ENCODE assay signal across 8 cellular contexts in the genomic region with DNA sequence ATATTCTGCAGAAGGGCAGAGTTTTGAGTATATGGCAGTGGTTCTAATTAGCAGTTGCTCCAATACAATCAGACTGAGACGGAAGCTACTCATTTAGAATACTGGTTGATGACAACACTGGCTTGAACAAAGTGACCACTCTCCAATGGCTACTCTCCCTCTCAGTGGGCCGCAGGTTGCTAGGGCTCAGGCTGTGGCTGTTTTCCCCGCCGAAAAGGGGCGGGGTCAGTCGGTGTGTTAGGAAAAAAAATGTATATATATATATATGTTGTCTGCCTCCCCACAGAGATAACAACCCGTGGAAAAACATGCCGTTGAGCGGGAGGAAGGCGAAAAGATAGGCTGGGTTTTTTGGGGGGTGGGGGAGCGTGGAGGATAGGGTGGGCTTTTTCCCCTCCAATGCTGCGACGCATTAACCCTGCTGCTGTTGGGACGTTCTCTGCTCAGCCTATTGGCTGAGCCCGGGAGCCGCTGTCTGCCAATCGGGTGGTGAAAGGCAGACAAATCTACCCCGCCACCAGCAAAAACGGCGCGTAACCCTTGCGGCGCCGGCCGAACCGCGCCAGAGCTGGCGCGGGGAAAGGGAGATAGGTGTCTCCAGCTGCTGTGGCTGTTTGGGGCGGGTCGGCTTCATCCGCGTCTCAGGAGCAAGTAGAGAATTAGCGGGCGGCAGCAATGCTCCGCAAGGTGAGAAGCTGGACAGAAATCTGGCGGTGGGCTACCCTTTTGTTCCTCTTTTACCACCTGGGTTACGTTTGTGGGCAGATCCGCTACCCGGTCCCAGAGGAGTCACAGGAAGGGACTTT. TPM values are rescaled to one million over a fixed set of nuclear protein-coding genes. Genes with fewer than 3 reads are reported as not detected.
DNase-seq lines count a peak whose midpoint lies in the region; ATAC-seq, FAIRE-seq and TF ChIP-seq lines count a peak whose summit lies in the region.

PCDHGC4 (plus strand) TSS at position 532 of the 806 bp plus-strand sequence; CDS start at position 676, 144 bp downstream.

- H4K8ac ChIP-seq in H9 (replicated peaks; ENCODE audit: insufficient read length, low read depth, low read length) (no peak within 1 kb of the TSS), trophoblast cell (ENCODE audit: low read depth, low read length) (no peak within 1 kb of the TSS)

- H3K79me1 ChIP-seq in H9 (ENCODE audit: insufficient read depth, low read depth, low read length, poor library complexity, severe bottlenecking) (no peaks in the 10 kb centered on the region), trophoblast cell (ENCODE audit: low read length) (no peaks in the 10 kb centered on the region)

- H3K27me3 Mint-ChIP-seq in H9 (ENCODE audit: low read depth) = peaks cover 23% of the 10 kb centered on the region

- H3K23ac ChIP-seq in H9 (ENCODE audit: insufficient read length, low read depth, low read length) = no peak within 1 kb of the TSS
- H3K23ac ChIP-seq in trophoblast cell (ENCODE audit: low read length) = no peak within 1 kb of the TSS

- H3K36me3 Mint-ChIP-seq in H9 (ENCODE audit: insufficient read depth in 1 of 3, low read depth in 3 of 3) = peaks cover 5 to 11% (median 10%) of the 10 kb centered on the region in 3 experiments; a peak in 4 of 7 replicates

- H2AFZ ChIP-seq in H9 (ENCODE audit: low read length) (no peak within 1 kb of the TSS), OCI-LY3 (ENCODE audit: low read depth, low read length) (no peak within 1 kb of the TSS), trophoblast cell (ENCODE audit: insufficient read depth, low read length, poor library complexity) (no peak within 1 kb of the TSS)

- no peak within 1 kb of the TSS for H4K5ac ChIP-seq in H9 (ENCODE audit: insufficient read length, low read depth, low read length)

- H3K23me2 ChIP-seq in H9 (ENCODE audit: insufficient read length, low read depth, low read length, poor library complexity, severe bottlenecking) = peaks cover 8% of the 10 kb centered on the region

- H3K4ac ChIP-seq in H9 (ENCODE audit: low read depth, low read length) (no peak within 1 kb of the TSS), trophoblast cell (ENCODE audit: low read depth, low read length) (no peak within 1 kb of the TSS)

- H2BK5ac ChIP-seq in H9 (ENCODE audit: insufficient read length, low read length) (no peak within 1 kb of the TSS), trophoblast cell (ENCODE audit: low read depth, low read length, poor library complexity) (no peak within 1 kb of the TSS)

- H3T11ph ChIP-seq in H9 (ENCODE audit: low read length) = no peak within 1 kb of the TSS

- no peak within 1 kb of the TSS for H3K56ac ChIP-seq in H9 (ENCODE audit: insufficient read length, low read depth, low read length)

- H4K91ac ChIP-seq in H9 (ENCODE audit: insufficient read length, low read depth, low read length) (no peak within 1 kb of the TSS), trophoblast cell (ENCODE audit: low read depth, low read length) (no peak within 1 kb of the TSS)

- peak within 1 kb of the TSS; percentile 17 for H3K9ac ChIP-seq in H9 (ENCODE audit: extremely low read depth, insufficient read length, low read length)
- H3K9ac ChIP-seq in OCI-LY3 (ENCODE audit: low read length) = no peak within 1 kb of the TSS
- no peak within 1 kb of the TSS for H3K9ac ChIP-seq in trophoblast cell (ENCODE audit: low read length)

- ATAC-seq in gastroesophageal sphincter = peak; percentile 42
- ATAC-seq in GM21447 (IDR thresholded peaks at IDR 0.05; ENCODE audit: unreplicated experiment) = no peak

- H3K36me3 ChIP-seq in OCI-LY3 (replicated peaks; ENCODE audit: low read depth, low read length) = no peaks in the 10 kb centered on the region
- H3K36me3 ChIP-seq in gastroesophageal sphincter = peaks cover 0 to 18% of the 10 kb centered on the region in 2 donors
- peaks cover 25 to 32% of the 10 kb centered on the region in 2 experiments for H3K36me3 ChIP-seq in trophoblast cell (ENCODE audit: control insufficient read depth in 1 of 2, insufficient read depth in 2 of 2, low read length in 2 of 2)
- no peaks in the 10 kb centered on the region for H3K36me3 ChIP-seq in small intestine (ENCODE audit: control insufficient read depth in 2 of 2, insufficient read depth in 2 of 2, low read length in 2 of 2)

- H3K4me3 Mint-ChIP-seq in H9 = peak within 1 kb of the TSS; percentile 76 to 88

- no peak within 1 kb of the TSS for H2BK15ac ChIP-seq in H9 (ENCODE audit: low read depth, low read length)

- H2BK120ac ChIP-seq in H9 (ENCODE audit: low read depth, low read length, poor library complexity, severe bottlenecking) (no peak within 1 kb of the TSS), trophoblast cell (ENCODE audit: insufficient read depth, low read length, poor library complexity) (no peak within 1 kb of the TSS)

- no peak for TF ChIP-seq POLR2A in gastroesophageal sphincter (IDR thresholded peaks at IDR 0.05)

- H4K12ac ChIP-seq in trophoblast cell (ENCODE audit: low read depth, low read length) = no peak within 1 kb of the TSS

- no peak within 1 kb of the TSS for H2BK12ac ChIP-seq in H9 (ENCODE audit: insufficient read length, low read depth, low read length)
- no peak within 1 kb of the TSS for H2BK12ac ChIP-seq in trophoblast cell (ENCODE audit: low read length)

- no peak within 1 kb of the TSS for H3K14ac ChIP-seq in H9 (ENCODE audit: insufficient read depth, low read length)
- H3K14ac ChIP-seq in trophoblast cell (ENCODE audit: low read length) = no peak within 1 kb of the TSS

- no peak within 1 kb of the TSS for H2BK20ac ChIP-seq in H9 (ENCODE audit: low read depth, low read length, poor library complexity, severe bottlenecking)

- DNase-seq in H9 (peak; percentile 92), trophoblast cell (peak in 1 of 2 donors; percentile 33), small intestine (no peak), glomerular visceral epithelial cell (ENCODE audit: extremely low spot score) (no peak)
- no peak for DNase-seq in activated CD4-positive, CD25-positive, alpha-beta regulatory T cell (lab: John Stamatoyannopoulos, UW)

- H3K18ac ChIP-seq in H9 (ENCODE audit: insufficient read length, low read depth, low read length) = no peak within 1 kb of the TSS
- H3K18ac ChIP-seq in trophoblast cell (ENCODE audit: low read length) = no peak within 1 kb of the TSS

- H3K27ac Mint-ChIP-seq in H9 = peak within 1 kb of the TSS; percentile 16 to 67 (median 46); a peak in 5 of 7 replicates

- H3K27me3 ChIP-seq in H9 (ENCODE audit: insufficient read depth, low read length) = peaks cover 8% of the 10 kb centered on the region; the same call in 1 of the 2 replicates
- H3K27me3 ChIP-seq in OCI-LY3 (ENCODE audit: low read depth, low read length) = peaks cover 13% of the 10 kb centered on the region
- H3K27me3 ChIP-seq in gastroesophageal sphincter = no peaks in the 10 kb centered on the region
- H3K27me3 ChIP-seq in trophoblast cell (ENCODE audit: insufficient read depth, low read length) = no peaks in the 10 kb centered on the region
- peaks cover 0 to 8% of the 10 kb centered on the region in 2 donors for H3K27me3 ChIP-seq in small intestine (ENCODE audit: control insufficient read depth in 2 of 2, insufficient read depth in 2 of 2, low read length in 2 of 2)

- no CpG with 5 or more reads among the region's 40 CpGs for WGBS in H9 (ENCODE audit: extremely low coverage, insufficient read length, low lambda C conversion rate)
- 2 to 11% methylated on average over 10 to 14 of the region's 40 CpGs for WGBS in gastroesophageal sphincter (ENCODE audit: low coverage in 1 of 2), 2 donors
- no CpG with 5 or more reads among the region's 40 CpGs for WGBS in trophoblast cell (ENCODE audit: extremely low coverage, insufficient coverage, insufficient read length)
- 3 to 9% (median 8%) methylated on average over 40 of the region's 40 CpGs for WGBS in small intestine, 3 donors

- H3K79me2 ChIP-seq in H9 (ENCODE audit: insufficient read depth, low read length) (no peaks in the 10 kb centered on the region; the same call in 1 of the 2 replicates), OCI-LY3 (ENCODE audit: low read length) (no peaks in the 10 kb centered on the region), trophoblast cell (ENCODE audit: control insufficient read depth, insufficient read depth, low read length, poor library complexity) (no peaks in the 10 kb centered on the region)

- FAIRE-seq in small intestine (lab: Jason Lieb, UNC) = no peak

- TF ChIP-seq EP300 in gastroesophageal sphincter (IDR thresholded peaks at IDR 0.05) = no peak

- H3K9me3 Mint-ChIP-seq in H9 = no peaks in the 10 kb centered on the region

- H3K27ac ChIP-seq in H9 (ENCODE audit: insufficient read length, low read depth, low read length) (no peak within 1 kb of the TSS), OCI-LY3 (ENCODE audit: low read length) (no peak within 1 kb of the TSS), gastroesophageal sphincter (peak within 1 kb of the TSS in 2 of 4 donors; percentile 14 to 52), trophoblast cell (ENCODE audit: low read depth, low read length) (no peak within 1 kb of the TSS), small intestine (ENCODE audit: low read depth in 1 of 2, low read length in 1 of 2) (no peak within 1 kb of the TSS)

- peak within 1 kb of the TSS; percentile 91 for H3K4me2 ChIP-seq in H9 (ENCODE audit: insufficient read depth, insufficient read length, low read length)
- H3K4me2 ChIP-seq in OCI-LY3 (ENCODE audit: low read length) = peak within 1 kb of the TSS; percentile 26
- H3K4me2 ChIP-seq in trophoblast cell (ENCODE audit: low read length) = peak within 1 kb of the TSS; percentile 63

- H4K20me1 ChIP-seq in H9 (ENCODE audit: control insufficient read depth, insufficient read depth, insufficient read length) (no peaks in the 10 kb centered on the region), OCI-LY3 (ENCODE audit: insufficient read depth, low read length) (no peaks in the 10 kb centered on the region)

- H3K9me3 ChIP-seq in H9 (ENCODE audit: control insufficient read depth, low read depth, low read length) = no peaks in the 10 kb centered on the region
- no peaks in the 10 kb centered on the region for H3K9me3 ChIP-seq in OCI-LY3 (ENCODE audit: insufficient read depth, low read length)
- no peaks in the 10 kb centered on the region for H3K9me3 ChIP-seq in gastroesophageal sphincter
- H3K9me3 ChIP-seq in trophoblast cell (ENCODE audit: insufficient read depth, low read depth, low read length) = peaks cover 7% of the 10 kb centered on the region
- no peaks in the 10 kb centered on the region for H3K9me3 ChIP-seq in small intestine (ENCODE audit: control insufficient read depth, low read depth)

- no peak for TF ChIP-seq CTCF in H9 (conservative IDR thresholded peaks at IDR 0.05)
- TF ChIP-seq CTCF in OCI-LY3 (IDR thresholded peaks at IDR 0.05; ENCODE audit: low read depth, low read length) = no peak
- TF ChIP-seq CTCF in gastroesophageal sphincter (IDR thresholded peaks at IDR 0.05) = no peak

- peaks cover 39 to 43% of the 10 kb centered on the region in 2 experiments for H3K4me1 Mint-ChIP-seq in H9

- H3K4me1 ChIP-seq in H9 (ENCODE audit: insufficient read depth, low read length) (peaks cover 5% of the 10 kb centered on the region; the same call in 1 of the 2 replicates), OCI-LY3 (ENCODE audit: low read length) (no peaks in the 10 kb centered on the region), gastroesophageal sphincter (peaks cover 0 to 88% (median 8%) of the 10 kb centered on the region in 3 donors), trophoblast cell (ENCODE audit: control insufficient read depth in 1 of 2, insufficient read depth in 2 of 2, low read length in 2 of 2) (peaks cover 14 to 21% of the 10 kb centered on the region in 2 experiments), small intestine (ENCODE audit: control insufficient read depth in 2 of 2, insufficient read depth in 1 of 2, low read depth in 1 of 2, low read length in 1 of 2) (peaks cover 3% of the 10 kb centered on the region in 2 donors)

- H2AK5ac ChIP-seq in H9 (ENCODE audit: insufficient read length, low read length) = no peak within 1 kb of the TSS
- no peak within 1 kb of the TSS for H2AK5ac ChIP-seq in trophoblast cell (ENCODE audit: low read length)

- H3K4me3 ChIP-seq in OCI-LY3 (ENCODE audit: low read length) = peak within 1 kb of the TSS; percentile 37; the same call in 1 of the 2 replicates
- H3K4me3 ChIP-seq in gastroesophageal sphincter = peak within 1 kb of the TSS; percentile 6 to 51
- H3K4me3 ChIP-seq in trophoblast cell (ENCODE audit: low read depth, low read length) = peak within 1 kb of the TSS; percentile 42
- peak within 1 kb of the TSS in 1 of 2 donors; percentile 17 for H3K4me3 ChIP-seq in small intestine (ENCODE audit: low read depth in 1 of 2, low read length in 2 of 2)

RNA-seq across cellular contexts. Expression of gene PCDHGC4, which starts in this region (rescaled TPM):
- 4.0 and 4.3 TPM in 2 replicates for total RNA-seq in H9 (2021)
- total RNA-seq in gastroesophageal sphincter = 10 to 100 TPM in 1 of 4 donors, 1 to 10 TPM in 2, under 1 TPM in 1; 0.10 to 12.9 (median 2.4) TPM
- 2.5 and 3.3 TPM in 2 replicates for polyA plus RNA-seq in trophoblast cell (2013)
- polyA plus RNA-seq in small intestine = under 1 TPM in 1 of 3 donors, not detected in 2; 0.34 TPM

Comparison
In these comparisons a context has a peak if more than half of its experiments do, and no peak if none do; other contexts are left out.
1. H3K4me2 ChIP-seq: peak in every context shown above with its lines; median percentile 91 in H9; 63 in trophoblast cell; 26 in OCI-LY3.